ENCODE assay signal across 13 cellular contexts in the genomic region with DNA sequence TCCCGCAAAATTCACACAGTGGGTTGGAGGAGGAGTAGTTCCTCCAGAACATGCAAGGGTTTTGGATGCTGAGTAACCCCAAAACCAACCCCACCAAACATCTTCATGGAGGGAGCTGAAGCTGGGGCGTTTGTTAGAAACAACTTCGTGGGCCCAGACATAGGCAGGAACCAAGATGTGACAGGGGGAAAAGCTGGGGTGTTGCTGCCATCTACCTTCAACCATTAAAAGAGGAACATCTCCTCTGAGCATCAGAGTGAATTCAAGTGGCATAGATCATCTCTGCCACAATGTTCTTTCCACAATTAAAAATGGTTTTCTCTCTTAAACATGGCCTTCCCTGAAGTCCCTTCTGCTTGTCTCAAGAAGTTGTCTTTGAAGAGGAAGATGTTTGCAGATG. TPM values are rescaled to one million over a fixed set of nuclear protein-coding genes. Genes with fewer than 3 reads are reported as not detected.
DNase-seq lines count a peak whose midpoint lies in the region; ATAC-seq and TF ChIP-seq lines count a peak whose summit lies in the region.
"Had no signal": no experiment of that assay in that cellular context is flagged by ENCODE, and none has a peak within 500 bp of the region (broad histone marks: within the 10 kb centered on the region; RNA-seq: fewer than 3 reads in every experiment).

No MANE protein-coding gene starts in this region.

- TF ChIP-seq POLR2A in breast epithelium (IDR thresholded peaks at IDR 0.05), result no peak
- no peak for TF ChIP-seq POLR2A in stomach (IDR thresholded peaks at IDR 0.05)

- no peaks in the 10 kb centered on the region for H3K27me3 Mint-ChIP-seq in MCF 10A (ENCODE audit: insufficient read depth, unreplicated experiment)
- H3K27me3 Mint-ChIP-seq in activated B cell treated with CpG ODN at 0.5 μM for 24 hours, result no peaks in the 10 kb centered on the region
- no peaks in the 10 kb centered on the region for H3K27me3 Mint-ChIP-seq in stimulated activated naive CD8-positive, alpha-beta T cell treated with anti-CD3 and anti-CD28 coated beads, Interleukin-15, amount 100 ng/mL, for 72 hours

- H3K36me3 ChIP-seq in breast epithelium, result no peaks in the 10 kb centered on the region
- H3K36me3 ChIP-seq in mucosa of descending colon (ENCODE audit: low read depth), result no peaks in the 10 kb centered on the region
- H3K36me3 ChIP-seq in stomach, result no peaks in the 10 kb centered on the region

- H3K4me3 ChIP-seq in breast epithelium (no peak overlapping the region), mucosa of descending colon (no peak overlapping the region), stomach (no peak overlapping the region)
- H3K4me3 ChIP-seq: testis had no signal

- no peaks in the 10 kb centered on the region for H3K27me3 ChIP-seq in breast epithelium
- H3K27me3 ChIP-seq in stomach, result no peaks in the 10 kb centered on the region
- H3K27me3 ChIP-seq: testis had no signal

- no TSS peak for BruUV-seq in MCF 10A (replicated peaks; lab: Mats Ljungman, UMichigan)

- H3K4me3 Mint-ChIP-seq in MCF 10A (ENCODE audit: unreplicated experiment), result no peak overlapping the region
- H3K4me3 Mint-ChIP-seq in activated B cell treated with CpG ODN at 0.5 μM for 24 hours, result no peak overlapping the region
- H3K4me3 Mint-ChIP-seq in stimulated activated naive CD8-positive, alpha-beta T cell treated with anti-CD3 and anti-CD28 coated beads, Interleukin-15, amount 100 ng/mL, for 72 hours, result no peak overlapping the region

- H3K4me1 Mint-ChIP-seq in MCF 10A (ENCODE audit: insufficient read depth, unreplicated experiment) (peaks cover 9% of the 10 kb centered on the region), activated B cell treated with CpG ODN at 0.5 μM for 24 hours (peaks cover 17% of the 10 kb centered on the region)
- peaks cover 21% of the 10 kb centered on the region for H3K4me1 Mint-ChIP-seq in stimulated activated naive CD8-positive, alpha-beta T cell treated with anti-CD3 and anti-CD28 coated beads, Interleukin-15, amount 100 ng/mL, for 72 hours

- TF ChIP-seq CTCF in MCF 10A (IDR thresholded peaks at IDR 0.05; ENCODE audit: unreplicated experiment), result no peak
- no peak for TF ChIP-seq CTCF in breast epithelium (IDR thresholded peaks at IDR 0.05)
- no peak for TF ChIP-seq CTCF in activated B cell treated with CpG ODN at 0.5 μM for 24 hours (IDR thresholded peaks at IDR 0.05)
- TF ChIP-seq CTCF in mucosa of descending colon (IDR thresholded peaks at IDR 0.05), result no peak
- no peak for TF ChIP-seq CTCF in stomach (IDR thresholded peaks at IDR 0.05)

- CTCF ChIA-PET in MCF 10A (lab: Yijun Ruan, JAX) (interaction anchor here (0.6 to 1.6 kb wide), 4 partner anchors 12 to 426 kb away, joined by 3 to 5 read pairs (median 4); no protein-coding TSS in a partner anchor), activated B cell treated with CpG ODN at 0.5 μM for 24 hours (lab: Charles Lee) (interaction anchor here (0.6 to 4.2 kb wide), 9 partner anchors 18 to 66 kb away, joined by 3 to 28 read pairs (median 3); no protein-coding TSS in a partner anchor)

- ATAC-seq in HG02798 (IDR thresholded peaks at IDR 0.05; ENCODE audit: poor library complexity, unreplicated experiment) (peak; percentile 61), activated B cell treated with CpG ODN at 0.5 μM for 24 hours (ENCODE audit: low read depth) (peak; percentile 84), HG03565 (IDR thresholded peaks at IDR 0.05; ENCODE audit: unreplicated experiment) (no peak), mucosa of descending colon (no peak)
- peak; percentile 53 for ATAC-seq in stimulated activated naive CD8-positive, alpha-beta T cell treated with anti-CD3 and anti-CD28 coated beads, Interleukin-15, amount 100 ng/mL, for 72 hours

- no peaks in the 10 kb centered on the region for H3K4me1 ChIP-seq in breast epithelium
- peaks cover 17% of the 10 kb centered on the region for H3K4me1 ChIP-seq in mucosa of descending colon (ENCODE audit: low read depth)
- H3K4me1 ChIP-seq in stomach, result peaks cover 4 to 28% (median 18%) of the 10 kb centered on the region in 4 donors
- H3K4me1 ChIP-seq: testis had no signal

- no peak for TF ChIP-seq EP300 in stomach (IDR thresholded peaks at IDR 0.05)

- no peak overlapping the region for H3K27ac Mint-ChIP-seq in MCF 10A (ENCODE audit: low read depth, unreplicated experiment)
- no peak overlapping the region for H3K27ac Mint-ChIP-seq in activated B cell treated with CpG ODN at 0.5 μM for 24 hours
- no peak overlapping the region for H3K27ac Mint-ChIP-seq in stimulated activated naive CD8-positive, alpha-beta T cell treated with anti-CD3 and anti-CD28 coated beads, Interleukin-15, amount 100 ng/mL, for 72 hours

- no peak overlapping the region for H3K27ac ChIP-seq in breast epithelium
- H3K27ac ChIP-seq in stomach, result no peak overlapping the region
- H3K27ac ChIP-seq: testis had no signal

- no peaks in the 10 kb centered on the region for H3K36me3 Mint-ChIP-seq in MCF 10A (ENCODE audit: insufficient read depth, unreplicated experiment)
- peaks cover 9% of the 10 kb centered on the region for H3K36me3 Mint-ChIP-seq in activated B cell treated with CpG ODN at 0.5 μM for 24 hours (ENCODE audit: low read depth)

- no peaks in the 10 kb centered on the region for H3K9me3 Mint-ChIP-seq in MCF 10A (ENCODE audit: unreplicated experiment)
- no peaks in the 10 kb centered on the region for H3K9me3 Mint-ChIP-seq in activated B cell treated with CpG ODN at 0.5 μM for 24 hours
- no peaks in the 10 kb centered on the region for H3K9me3 Mint-ChIP-seq in stimulated activated naive CD8-positive, alpha-beta T cell treated with anti-CD3 and anti-CD28 coated beads, Interleukin-15, amount 100 ng/mL, for 72 hours

- DNase-seq in MCF 10A (ENCODE audit: unreplicated experiment), result peak; percentile 18
- no peak for DNase-seq in breast epithelium (ENCODE audit: low spot score in 2 of 2)
- no peak for DNase-seq in activated B cell treated with CpG ODN at 0.5 μM for 24 hours
- DNase-seq in stimulated activated naive CD8-positive, alpha-beta T cell treated with anti-CD3 and anti-CD28 coated beads, Interleukin-15, amount 100 ng/mL, for 72 hours, result no peak
- DNase-seq in mucosa of descending colon, result no peak
- DNase-seq in stomach, result no peak
- DNase-seq: foreskin fibroblast, NCI-H226, T1000, testis had no signal

- intact Hi-C loops in MCF 10A (cut with micrococcal nuclease) (loop anchor here (1.0 kb wide), 1 partner anchor 58 kb away; no protein-coding TSS in a partner anchor), breast epithelium (cut with DNase I; ENCODE audit: low total_unique reads) (no loop called here), activated B cell treated with CpG ODN at 0.5 μM for 24 hours (cut with micrococcal nuclease) (loop anchor here (1.0 to 2.0 kb wide), 4 partner anchors 24 to 502 kb away; a partner anchor contains a TSS), mucosa of descending colon (cut with DNase I, micrococcal nuclease) (no loop called here), stomach (cut with DNase I; ENCODE audit: low total_unique reads) (no loop called here)

- WGBS in stomach, 5 donors, result 59 to 79% (median 70%) methylated on average over 3 of the region's 3 CpGs

- H3K9me3 ChIP-seq in breast epithelium (no peaks in the 10 kb centered on the region), mucosa of descending colon (no peaks in the 10 kb centered on the region), stomach (no peaks in the 10 kb centered on the region)
- H3K9me3 ChIP-seq: testis had no signal

- POLR2A ChIA-PET in MCF 10A (lab: Yijun Ruan, JAX), result no interaction called here
- POLR2A ChIA-PET in activated B cell treated with CpG ODN at 0.5 μM for 24 hours (lab: Charles Lee), result interaction anchor here (0.6 to 0.8 kb wide), 3 partner anchors 17 to 415 kb away, joined by 3 to 5 read pairs (median 3); no protein-coding TSS in a partner anchor

RNA-seq across cellular contexts. Expression of a gene that starts 20.5 kb away (rescaled TPM):
- 0.22 and 0.28 TPM in 2 replicates for total RNA-seq in MCF 10A (2022)
- 10 to 100 TPM in 2 of 3 donors, 1 to 10 TPM in 1; 3.8 to 95.0 (median 52.8) TPM for total RNA-seq in breast epithelium
- 35.7 and 44.9 TPM in 2 replicates for total RNA-seq in activated B cell treated with CpG ODN at 0.5 μM for 24 hours
- total RNA-seq in mucosa of descending colon, result 10 to 100 TPM; 22.4 to 61.2 (median 37.0) TPM
- total RNA-seq in stomach, result 100 to 1,000 TPM in 1 of 5 donors, 10 to 100 TPM in 3, 1 to 10 TPM in 1; 2.7 to 142 (median 33.4) TPM
- polyA plus RNA-seq in stomach, result 1 to 10 TPM in 2 of 3 donors, under 1 TPM in 1; 0.81 to 2.4 (median 1.8) TPM
- total RNA-seq: astrocyte had no signal

RNA-seq across cellular contexts. Expression of a gene that starts 37.9 kb away (rescaled TPM):
- 5.8 and 8.9 TPM in 2 replicates for total RNA-seq in MCF 10A (2022)
- total RNA-seq in breast epithelium, result 10 to 100 TPM in 2 of 3 donors, 1 to 10 TPM in 1; 9.8 to 44.8 (median 40.6) TPM
- 19.6 and 19.8 TPM in 2 replicates for total RNA-seq in activated B cell treated with CpG ODN at 0.5 μM for 24 hours
- total RNA-seq in mucosa of descending colon, result 10 to 100 TPM; 18.7 to 29.6 (median 27.5) TPM
- total RNA-seq in stomach, result 10 to 100 TPM; 10.3 to 75.9 (median 31.9) TPM
- 1 to 10 TPM; 1.7 to 2.9 (median 2.4) TPM for polyA plus RNA-seq in stomach

Comparison
In these comparisons a context has a peak if more than half of its experiments do, and no peak if none do; other contexts are left out.
1. intact Hi-C loops: an anchor here in MCF 10A (1.0 kb wide) and activated B cell treated with CpG ODN at 0.5 μM for 24 hours (1.0 to 2.0 kb wide); none called in breast epithelium, mucosa of descending colon and stomach.
2. ATAC-seq: peak in HG02798 (single experiment), activated B cell treated with CpG ODN at 0.5 μM for 24 hours (single experiment) and stimulated activated naive CD8-positive, alpha-beta T cell treated with anti-CD3 and anti-CD28 coated beads, Interleukin-15, amount 100 ng/mL, for 72 hours (single experiment); none in HG03565 (single experiment) and mucosa of descending colon (single experiment).